ENCODE assay signal across 14 cellular contexts in genomic region chr4:181308476-181309170, GRCh38.
A peak's percentile ranks its signal among the peaks of the same experiment; 100 is the strongest.
DNase-seq lines count a peak whose midpoint lies in the region; ATAC-seq and TF ChIP-seq lines count a peak whose summit lies in the region.
"Had no signal": no experiment of that assay in that cellular context is flagged by ENCODE, and none has a peak within 500 bp of the region (broad histone marks: within the 10 kb centered on the region; RNA-seq: fewer than 3 reads in every experiment).

No MANE protein-coding gene starts in this region.

- no peaks in the 10 kb centered on the region for H3K27me3 ChIP-seq in stomach
- H3K27me3 ChIP-seq: BE2C, esophagus muscularis mucosa had no signal

- no peak for TF ChIP-seq EP300 in stomach (IDR thresholded peaks at IDR 0.05)

- intact Hi-C loops in stomach (cut with DNase I; ENCODE audit: low total_unique reads), result no loop called here

- H3K9me3 ChIP-seq in stomach, result no peaks in the 10 kb centered on the region
- H3K9me3 ChIP-seq: BE2C, esophagus muscularis mucosa had no signal

- peak in 1 of 7 experiments; percentile 4 for TF ChIP-seq CTCF in stomach (IDR thresholded peaks at IDR 0.05)

- DNase-seq in NCI-H1092 (lab: John Stamatoyannopoulos, UW) (peak; percentile 79), NCI-H2107 (lab: John Stamatoyannopoulos, UW) (peak; percentile 5), SHP77 (lab: John Stamatoyannopoulos, UW) (peak; percentile 17 to 22), stomach (peak; percentile 26), T-helper 2 cell (no peak), C1 segment of cervical spinal cord (lab: John Stamatoyannopoulos, UW) (no peak)
- DNase-seq: BE2C, dorsolateral prefrontal cortex, GM23248, midbrain, T1000 had no signal

- H3K4me1 ChIP-seq in stomach, result no peaks in the 10 kb centered on the region
- H3K4me1 ChIP-seq: esophagus muscularis mucosa had no signal

- H3K36me3 ChIP-seq in stomach, result no peaks in the 10 kb centered on the region
- H3K36me3 ChIP-seq: BE2C, esophagus muscularis mucosa had no signal

- TF ChIP-seq POLR2A in stomach (IDR thresholded peaks at IDR 0.05), result no peak

- ATAC-seq in GM18907 (IDR thresholded peaks at IDR 0.05; ENCODE audit: unreplicated experiment), result no peak

- no peak overlapping the region for H3K4me3 ChIP-seq in stomach
- H3K4me3 ChIP-seq: dorsolateral prefrontal cortex, esophagus muscularis mucosa, GM23248, SK-N-MC had no signal

- 23 to 44% (median 24%) methylated on average over 5 of the region's 5 CpGs for WGBS in stomach, 5 donors

- H3K27ac ChIP-seq in stomach, result no peak overlapping the region
- H3K27ac ChIP-seq: dorsolateral prefrontal cortex, esophagus muscularis mucosa, GM23248, SK-N-MC had no signal

Comparison
In these comparisons a context has a peak if more than half of its experiments do, and no peak if none do; other contexts are left out.
1. DNase-seq: peak in NCI-H1092 (single experiment), NCI-H2107 (single experiment), SHP77 (2 of 2) and stomach (single experiment); none in T-helper 2 cell (0 of 5) and C1 segment of cervical spinal cord (0 of 14).